In genomic region chr1:213623103-213623581, GRCh38 we compare ENCODE assay signal across 20 cellular contexts.
DNase-seq lines count a peak whose midpoint lies in the region; ATAC-seq and TF ChIP-seq lines count a peak whose summit lies in the region.
"Had no signal": no experiment of that assay in that cellular context is flagged by ENCODE, and none has a peak within 500 bp of the region (broad histone marks: within the 10 kb centered on the region; RNA-seq: fewer than 3 reads in every experiment).

No MANE protein-coding gene starts in this region.

- 89% methylated on average over 9 of the region's 9 CpGs for WGBS in mammary epithelial cell (ENCODE audit: low coverage, missing lambda C conversion rate)

- no peaks in the 10 kb centered on the region for H3K9me3 Mint-ChIP-seq in MCF 10A (ENCODE audit: unreplicated experiment)
- peaks cover 0 to 14% of the 10 kb centered on the region in 2 donors for H3K9me3 Mint-ChIP-seq in stimulated activated naive CD8-positive, alpha-beta T cell treated with anti-CD3 and anti-CD28 coated beads, Interleukin-15, amount 100 ng/mL, for 72 hours
- peaks cover 0 to 7% (median 3%) of the 10 kb centered on the region in 11 donors for H3K9me3 Mint-ChIP-seq in naive thymus-derived CD4-positive, alpha-beta T cell
- H3K9me3 Mint-ChIP-seq: activated naive CD8-positive, alpha-beta T cell treated with anti-CD3 and anti-CD28 coated beads, Interleukin-2, amount 50 U/mL, for 24 hours had no signal

- no peaks in the 10 kb centered on the region for H4K20me1 ChIP-seq in mammary epithelial cell (ENCODE audit: insufficient read depth, low read length)

- H3K9me3 ChIP-seq in mammary epithelial cell (replicated peaks; ENCODE audit: insufficient read depth, low read length) = no peaks in the 10 kb centered on the region
- H3K9me3 ChIP-seq in naive thymus-derived CD4-positive, alpha-beta T cell (ENCODE audit: control insufficient read depth in 2 of 3, low read length in 3 of 3) = no peaks in the 10 kb centered on the region
- H3K9me3 ChIP-seq: pancreas, SJCRH30, upper lobe of right lung had no signal

- no peak overlapping the region for H2AFZ ChIP-seq in mammary epithelial cell (ENCODE audit: low read depth, low read length)

- no peak overlapping the region for H3K27ac Mint-ChIP-seq in MCF 10A (ENCODE audit: low read depth, unreplicated experiment)
- H3K27ac Mint-ChIP-seq in stimulated activated naive CD8-positive, alpha-beta T cell treated with anti-CD3 and anti-CD28 coated beads, Interleukin-15, amount 100 ng/mL, for 72 hours = no peak overlapping the region
- H3K27ac Mint-ChIP-seq in naive thymus-derived CD4-positive, alpha-beta T cell = no peak overlapping the region
- H3K27ac Mint-ChIP-seq: activated CD8-positive, alpha-beta T cell treated with anti-CD3 and anti-CD28 coated beads, Interleukin-2, amount 10 ng/mL, durations not matched to agents 7 days and 5 days; naive thymus-derived CD8-positive, alpha-beta T cell; WTC11 had no signal

- no peak overlapping the region for H3K4me3 ChIP-seq in mammary epithelial cell (replicated peaks in 1 of 3; ENCODE audit: insufficient read depth in 1 of 3, low read depth in 2 of 3, low read length in 3 of 3)
- H3K4me3 ChIP-seq in naive thymus-derived CD4-positive, alpha-beta T cell (ENCODE audit: low read length) = no peak overlapping the region
- H3K4me3 ChIP-seq: pancreas, SJCRH30, upper lobe of right lung had no signal

- H3K4me2 ChIP-seq in mammary epithelial cell (ENCODE audit: insufficient read depth, low read depth, low read length) = no peak overlapping the region

- H3K36me3 ChIP-seq in mammary epithelial cell (ENCODE audit: insufficient read depth, low read length) = no peaks in the 10 kb centered on the region
- H3K36me3 ChIP-seq in naive thymus-derived CD4-positive, alpha-beta T cell (ENCODE audit: control insufficient read depth in 2 of 3, insufficient read depth in 3 of 3, low read length in 3 of 3) = no peaks in the 10 kb centered on the region
- H3K36me3 ChIP-seq: pancreas, SJCRH30, upper lobe of right lung had no signal

- CTCF ChIA-PET in MCF 10A (lab: Yijun Ruan, JAX) = interaction anchor here (0.7 kb wide), 1 partner anchor 1030 kb away, joined by 3 read pairs; no protein-coding TSS in a partner anchor
- CTCF ChIA-PET in mammary epithelial cell (lab: Charles Lee; ENCODE audit: low non-redundant PET) = no interaction called here
- CTCF ChIA-PET in naive thymus-derived CD4-positive, alpha-beta T cell (lab: Charles Lee) = no interaction called here

- BruUV-seq in MCF 10A (replicated peaks; lab: Mats Ljungman, UMichigan) (no TSS peak), mammary epithelial cell (replicated peaks; lab: Mats Ljungman, UMichigan) (no TSS peak)

- peak; percentile 34 for DNase-seq in MCF 10A (ENCODE audit: unreplicated experiment)
- no peak for DNase-seq in mammary epithelial cell
- DNase-seq in NOMO-1 treated with DMSO at 0.1 percent for 48 hours (lab: John Stamatoyannopoulos, UW; ENCODE audit: unreplicated experiment) = peak; percentile 59
- DNase-seq in stimulated activated naive CD8-positive, alpha-beta T cell treated with anti-CD3 and anti-CD28 coated beads, Interleukin-15, amount 100 ng/mL, for 72 hours = no peak
- DNase-seq in naive thymus-derived CD4-positive, alpha-beta T cell = no peak
- no peak for DNase-seq in NCI-H2029 treated with DMSO at 0.1 percent for 48 hours (lab: John Stamatoyannopoulos, UW)
- no peak for DNase-seq in CD1c-positive myeloid dendritic cell (ENCODE audit: extremely low spot score)
- DNase-seq: CD8-positive, alpha-beta memory T cell; foreskin fibroblast; KG1; naive thymus-derived CD8-positive, alpha-beta T cell; NCI-H1417 treated with DMSO at 0.1 percent for 48 hours; NCI-H345; pancreas; upper lobe of right lung had no signal

- H3K4me3 Mint-ChIP-seq in MCF 10A (ENCODE audit: unreplicated experiment) = no peak overlapping the region
- H3K4me3 Mint-ChIP-seq in stimulated activated naive CD8-positive, alpha-beta T cell treated with anti-CD3 and anti-CD28 coated beads, Interleukin-15, amount 100 ng/mL, for 72 hours = no peak overlapping the region
- no peak overlapping the region for H3K4me3 Mint-ChIP-seq in naive thymus-derived CD4-positive, alpha-beta T cell
- H3K4me3 Mint-ChIP-seq: activated CD8-positive, alpha-beta T cell treated with anti-CD3 and anti-CD28 coated beads, Interleukin-2, amount 10 ng/mL, durations not matched to agents 7 days and 5 days; activated naive CD8-positive, alpha-beta T cell treated with anti-CD3 and anti-CD28 coated beads, Interleukin-2, amount 50 U/mL, for 24 hours; CD8-positive, alpha-beta memory T cell; naive thymus-derived CD8-positive, alpha-beta T cell; WTC11 had no signal

- ATAC-seq in HG02885 (IDR thresholded peaks at IDR 0.05; ENCODE audit: poor library complexity, unreplicated experiment) = peak; percentile 26
- peak; percentile 48 for ATAC-seq in stimulated activated naive CD8-positive, alpha-beta T cell treated with anti-CD3 and anti-CD28 coated beads, Interleukin-15, amount 100 ng/mL, for 72 hours
- no peak for ATAC-seq in naive thymus-derived CD4-positive, alpha-beta T cell
- ATAC-seq: activated CD8-positive, alpha-beta T cell treated with anti-CD3 and anti-CD28 coated beads, Interleukin-2, amount 10 ng/mL, durations not matched to agents 7 days and 5 days; naive thymus-derived CD8-positive, alpha-beta T cell; pancreas; upper lobe of right lung; WTC11 had no signal

- H3K9ac ChIP-seq in mammary epithelial cell (ENCODE audit: insufficient read depth, low read length) = no peak overlapping the region

- no peaks in the 10 kb centered on the region for H3K36me3 Mint-ChIP-seq in MCF 10A (ENCODE audit: insufficient read depth, unreplicated experiment)
- no peaks in the 10 kb centered on the region for H3K36me3 Mint-ChIP-seq in naive thymus-derived CD4-positive, alpha-beta T cell
- H3K36me3 Mint-ChIP-seq: CD8-positive, alpha-beta memory T cell had no signal

- no peaks in the 10 kb centered on the region for H3K79me2 ChIP-seq in mammary epithelial cell (ENCODE audit: insufficient read depth, low read length)

- dilution Hi-C loops in mammary epithelial cell (cut with HindIII; ENCODE audit: low sequenced_read_pairs) = no loop called here

- no peaks in the 10 kb centered on the region for H3K27me3 Mint-ChIP-seq in MCF 10A (ENCODE audit: insufficient read depth, unreplicated experiment)
- peaks cover 21% of the 10 kb centered on the region for H3K27me3 Mint-ChIP-seq in stimulated activated naive CD8-positive, alpha-beta T cell treated with anti-CD3 and anti-CD28 coated beads, Interleukin-15, amount 100 ng/mL, for 72 hours
- H3K27me3 Mint-ChIP-seq in naive thymus-derived CD4-positive, alpha-beta T cell = peaks cover 0 to 30% (median 4%) of the 10 kb centered on the region in 5 donors

- no peaks in the 10 kb centered on the region for H3K27me3 ChIP-seq in mammary epithelial cell (ENCODE audit: insufficient read depth, low read length)
- no peaks in the 10 kb centered on the region for H3K27me3 ChIP-seq in naive thymus-derived CD4-positive, alpha-beta T cell (ENCODE audit: control insufficient read depth in 2 of 2, insufficient read depth in 2 of 2, low read length in 2 of 2)
- H3K27me3 ChIP-seq: pancreas, SJCRH30, upper lobe of right lung had no signal

- intact Hi-C loops in MCF 10A (cut with micrococcal nuclease) = no loop called here
- intact Hi-C loops in mammary epithelial cell (cut with micrococcal nuclease) = no loop called here
- intact Hi-C loops in naive thymus-derived CD4-positive, alpha-beta T cell (cut with micrococcal nuclease) = no loop called here

- H3K27ac ChIP-seq in mammary epithelial cell (ENCODE audit: insufficient read depth, low read depth, low read length) = no peak overlapping the region
- no peak overlapping the region for H3K27ac ChIP-seq in naive thymus-derived CD4-positive, alpha-beta T cell (ENCODE audit: low read depth, low read length)
- H3K27ac ChIP-seq: pancreas, SJCRH30, upper lobe of right lung had no signal

- no peaks in the 10 kb centered on the region for H3K4me1 ChIP-seq in mammary epithelial cell (ENCODE audit: insufficient read depth, low read length)
- no peaks in the 10 kb centered on the region for H3K4me1 ChIP-seq in naive thymus-derived CD4-positive, alpha-beta T cell (ENCODE audit: control insufficient read depth in 2 of 2, insufficient read depth in 2 of 2, low read length in 2 of 2)
- H3K4me1 ChIP-seq: pancreas, upper lobe of right lung had no signal

- no peaks in the 10 kb centered on the region for H3K4me1 Mint-ChIP-seq in MCF 10A (ENCODE audit: insufficient read depth, unreplicated experiment)
- peaks cover 13% of the 10 kb centered on the region for H3K4me1 Mint-ChIP-seq in stimulated activated naive CD8-positive, alpha-beta T cell treated with anti-CD3 and anti-CD28 coated beads, Interleukin-15, amount 100 ng/mL, for 72 hours
- H3K4me1 Mint-ChIP-seq in naive thymus-derived CD4-positive, alpha-beta T cell = peaks cover 0 to 8% (median 0%) of the 10 kb centered on the region in 7 donors
- H3K4me1 Mint-ChIP-seq: CD8-positive, alpha-beta memory T cell; naive thymus-derived CD8-positive, alpha-beta T cell; WTC11 had no signal

- TF ChIP-seq CTCF in MCF 10A (IDR thresholded peaks at IDR 0.05; ENCODE audit: unreplicated experiment) (no peak), mammary epithelial cell (conservative IDR thresholded peaks at IDR 0.05 in 1 of 2, IDR thresholded peaks at IDR 0.05 in 1 of 2; ENCODE audit: extremely low read depth in 1 of 2, insufficient read depth in 1 of 2, low read depth in 1 of 2, low read length in 2 of 2) (no peak)

- POLR2A ChIA-PET in MCF 10A (lab: Yijun Ruan, JAX) = no interaction called here
- POLR2A ChIA-PET in naive thymus-derived CD4-positive, alpha-beta T cell (lab: Charles Lee) = no interaction called here

- in situ Hi-C loops in mammary epithelial cell (cut with MboI; ENCODE audit: low sequenced_read_pairs in 2 of 2) = no loop called here

Comparison
In these comparisons a context has a peak if more than half of its experiments do, and no peak if none do; other contexts are left out.
1. DNase-seq: peak in MCF 10A (single experiment) and NOMO-1 treated with DMSO at 0.1 percent for 48 hours (single experiment); none in mammary epithelial cell (single experiment), stimulated activated naive CD8-positive, alpha-beta T cell treated with anti-CD3 and anti-CD28 coated beads, Interleukin-15, amount 100 ng/mL, for 72 hours (0 of 2), naive thymus-derived CD4-positive, alpha-beta T cell (0 of 9), NCI-H2029 treated with DMSO at 0.1 percent for 48 hours (single experiment) and CD1c-positive myeloid dendritic cell (single experiment).